Comparison of ENCODE assay signal across 24 cellular contexts in the genomic region with DNA sequence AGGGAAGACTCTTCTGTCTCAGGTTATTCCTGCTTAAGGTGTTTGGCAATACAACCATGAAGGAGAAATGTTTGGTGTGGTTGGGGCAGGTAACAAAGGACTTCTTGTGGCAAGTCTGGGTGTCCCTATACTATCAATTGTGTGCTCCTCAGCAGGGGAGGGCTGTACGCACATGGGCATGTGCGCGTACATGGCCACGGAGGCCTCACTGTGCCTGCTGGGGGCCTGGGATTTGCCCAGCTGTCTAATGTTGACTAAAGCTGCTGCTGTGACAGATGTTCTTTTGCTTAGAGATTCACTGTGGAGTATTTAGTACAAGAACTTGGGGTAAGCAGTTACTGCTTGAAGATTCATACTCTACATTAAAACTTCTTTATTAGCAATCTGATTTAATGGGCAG.
DNase-seq lines count a peak whose midpoint lies in the region; ATAC-seq, FAIRE-seq and TF ChIP-seq lines count a peak whose summit lies in the region.
"Had no signal": no experiment of that assay in that cellular context is flagged by ENCODE, and none has a peak within 500 bp of the region (broad histone marks: within the 10 kb centered on the region; RNA-seq: fewer than 3 reads in every experiment).

No MANE protein-coding gene starts in this region.

- no peak overlapping the region for H3K27ac ChIP-seq in HepG2 (ENCODE audit: extremely low read length, insufficient read depth, low read length)
- no peak overlapping the region for H3K27ac ChIP-seq in GM23338 (ENCODE audit: low read depth)

- H3K4me3 ChIP-seq in HepG2 (replicated peaks in 1 of 3; ENCODE audit: insufficient read depth in 1 of 3, low read depth in 2 of 3, low read length in 3 of 3) (no peak overlapping the region), GM23338 (no peak overlapping the region)
- H3K4me3 ChIP-seq: GM12878, lung had no signal

- H3K27ac Mint-ChIP-seq in neural crest cell (ENCODE audit: unreplicated experiment) (peak overlapping the region; percentile 43), GM23338 (no peak overlapping the region; the same call in 1 of the 2 replicates)
- H3K27ac Mint-ChIP-seq: activated CD8-positive, alpha-beta T cell treated with anti-CD3 and anti-CD28 coated beads, Interleukin-2, amount 10 ng/mL, durations not matched to agents 7 days and 5 days; activated naive CD8-positive, alpha-beta T cell treated with anti-CD3 and anti-CD28 coated beads, Interleukin-2, amount 50 U/mL, for 24 hours; activated T-cell treated with anti-CD3 and anti-CD28 coated beads, Interleukin-2, amount 50 U/mL, for 24 hours; type B pancreatic cell had no signal

- H3F3A ChIP-seq in GM23338 (replicated peaks; ENCODE audit: low read depth): no peaks in the 10 kb centered on the region

- CTCF ChIA-PET in HepG2 (lab: Yijun Ruan, JAX; ENCODE audit: low intra/inter-chr PET ratio, low total read pairs): no interaction called here

- TF ChIP-seq CTCF in neural crest cell (conservative IDR thresholded peaks at IDR 0.05) (no peak), HepG2 (CRISPR knock-in tag; IDR thresholded peaks at IDR 0.05) (no peak), GM23338 (conservative IDR thresholded peaks at IDR 0.05; ENCODE audit: low read depth in 2 of 2) (no peak)

- 37% methylated on average over 4 of the region's 4 CpGs for WGBS in HepG2 (ENCODE audit: low lambda C conversion rate)

- H3K9me2 ChIP-seq in GM23338 (ENCODE audit: insufficient read depth): 0 out of 2 replicates have a peak, but pooled peaks cover 4% of the 10 kb centered on the region

- no peak overlapping the region for H3K4me3 Mint-ChIP-seq in neural crest cell
- no peak overlapping the region for H3K4me3 Mint-ChIP-seq in GM23338
- H3K4me3 Mint-ChIP-seq: activated CD8-positive, alpha-beta T cell treated with anti-CD3 and anti-CD28 coated beads, Interleukin-2, amount 10 ng/mL, durations not matched to agents 7 days and 5 days; activated naive CD8-positive, alpha-beta T cell treated with anti-CD3 and anti-CD28 coated beads, Interleukin-2, amount 50 U/mL, for 24 hours; activated T-cell treated with anti-CD3 and anti-CD28 coated beads, Interleukin-2, amount 50 U/mL, for 24 hours; type B pancreatic cell had no signal

- DNase-seq in NCI-H2171 treated with DMSO at 0.1 percent for 48 hours (lab: John Stamatoyannopoulos, UW): peak; percentile 63
- DNase-seq in NCI-H2171 (lab: John Stamatoyannopoulos, UW): no peak
- peak; percentile 48 for DNase-seq in DMS53 treated with DMSO at 0.1 percent for 48 hours (lab: John Stamatoyannopoulos, UW; ENCODE audit: unreplicated experiment)
- DNase-seq in NCI-H82 (lab: John Stamatoyannopoulos, UW): peak; percentile 86
- no peak for DNase-seq in neural crest cell (ENCODE audit: low read depth, low spot score)
- no peak for DNase-seq in HepG2 (ENCODE audit: low spot score)
- no peak for DNase-seq in GM23338 (ENCODE audit: low spot score)
- DNase-seq: activated CD8-positive, alpha-beta T cell treated with anti-CD3 and anti-CD28 coated beads, Interleukin-2, amount 10 ng/mL, durations not matched to agents 7 days and 5 days; activated gamma-delta T cell treated with Interleukin-2 at 50 U/mL for 16 hours; activated naive CD8-positive, alpha-beta T cell treated with anti-CD3 and anti-CD28 coated beads, Interleukin-2, amount 50 U/mL, for 24 hours; activated T-cell treated with anti-CD3 and anti-CD28 coated beads, Interleukin-2, amount 50 U/mL, for 24 hours; cerebellar nuclear complex; Karpas-422; NCI-H187 treated with DMSO at 0.1 percent for 48 hours; NCI-H526 treated with DMSO at 0.1 percent for 48 hours; small intestine; stimulated activated CD4-positive, alpha-beta T cell treated with anti-CD3 and anti-CD28 coated beads, Interleukin-2, amount 100 ng/mL, for 24 hours had no signal

- H2AFZ ChIP-seq in HepG2 (ENCODE audit: low read length) (no peak overlapping the region), GM23338 (no peak overlapping the region)

- H3K9me3 Mint-ChIP-seq in neural crest cell (no peaks in the 10 kb centered on the region), GM23338 (peaks cover 5% of the 10 kb centered on the region; the same call in 1 of the 3 replicates)
- H3K9me3 Mint-ChIP-seq: type B pancreatic cell had no signal

- H4K20me1 ChIP-seq in HepG2 (ENCODE audit: insufficient read depth, low read length) (no peaks in the 10 kb centered on the region), GM23338 (replicated peaks; ENCODE audit: insufficient read depth) (no peaks in the 10 kb centered on the region)

- H3K27me3 ChIP-seq in HepG2 (ENCODE audit: control insufficient read depth in 1 of 2, insufficient read depth in 2 of 2, low read length in 2 of 2) (peaks cover 0 to 23% of the 10 kb centered on the region in 2 experiments; a peak in 2 of 5 replicates), GM23338 (ENCODE audit: insufficient read depth) (no peaks in the 10 kb centered on the region)

- no peaks in the 10 kb centered on the region for H3K36me3 Mint-ChIP-seq in neural crest cell (ENCODE audit: low read depth)
- H3K36me3 Mint-ChIP-seq in GM23338 (ENCODE audit: low read depth): no peaks in the 10 kb centered on the region
- H3K36me3 Mint-ChIP-seq: type B pancreatic cell had no signal

- H3K9me3 ChIP-seq in HepG2 (ENCODE audit: low read length): no peaks in the 10 kb centered on the region

- TF ChIP-seq POLR2A in HepG2 (IDR thresholded peaks at IDR 0.05; ENCODE audit: insufficient read depth in 1 of 2, low read depth in 2 of 2, low read length in 2 of 2): no peak

- TF ChIP-seq EP300 in HepG2 (IDR thresholded peaks at IDR 0.05; ENCODE audit: low read depth in 2 of 2, low read length in 2 of 2) (no peak), HepG2 (CRISPR knock-in tag; IDR thresholded peaks at IDR 0.05; ENCODE audit: borderline replicate concordance) (no peak)

- no peaks in the 10 kb centered on the region for H3K79me2 ChIP-seq in HepG2 (ENCODE audit: insufficient read depth, low read length)
- H3K79me2 ChIP-seq in GM23338 (replicated peaks; ENCODE audit: insufficient read depth): no peaks in the 10 kb centered on the region

- peaks cover 12% of the 10 kb centered on the region; the same call in 1 of the 2 replicates for H3K4me1 ChIP-seq in HepG2 (ENCODE audit: insufficient read depth, low read length)
- H3K4me1 ChIP-seq in GM23338 (ENCODE audit: insufficient read depth): no peaks in the 10 kb centered on the region

- intact Hi-C loops in HepG2 (cut with micrococcal nuclease; ENCODE audit: unreplicated experiment): no loop called here

- POLR2A ChIA-PET in HepG2 (lab: Yijun Ruan, JAX): no interaction called here

- H3K27me3 Mint-ChIP-seq in neural crest cell (ENCODE audit: low read depth) (no peaks in the 10 kb centered on the region), GM23338 (ENCODE audit: insufficient read depth, low read depth, poor library complexity) (no peaks in the 10 kb centered on the region)
- H3K27me3 Mint-ChIP-seq: activated naive CD8-positive, alpha-beta T cell treated with anti-CD3 and anti-CD28 coated beads, Interleukin-2, amount 50 U/mL, for 24 hours; activated T-cell treated with anti-CD3 and anti-CD28 coated beads, Interleukin-2, amount 50 U/mL, for 24 hours; type B pancreatic cell had no signal

- in situ Hi-C loops in HepG2 (cut with HindIII; ENCODE audit: extremely low pct_ligation_motif_present, low pct_unique_long_range_greater_than_20kb): no loop called here

- ATAC-seq in HepG2: no peak
- ATAC-seq in GM23338: no peak
- ATAC-seq in GM18867 (IDR thresholded peaks at IDR 0.05; ENCODE audit: unreplicated experiment): no peak
- ATAC-seq: activated CD8-positive, alpha-beta T cell treated with anti-CD3 and anti-CD28 coated beads, Interleukin-2, amount 10 ng/mL, durations not matched to agents 7 days and 5 days; activated naive CD8-positive, alpha-beta T cell treated with anti-CD3 and anti-CD28 coated beads, Interleukin-2, amount 50 U/mL, for 24 hours; GM12878; HCT116 had no signal

- BruUV-seq in HepG2 (replicated peaks; lab: Mats Ljungman, UMichigan): no TSS peak

- H3K4me1 Mint-ChIP-seq in neural crest cell (peaks cover 10% of the 10 kb centered on the region), GM23338 (peaks cover 5% of the 10 kb centered on the region; the same call in 1 of the 3 replicates)

- H3K9ac ChIP-seq in HepG2 (ENCODE audit: insufficient read depth, low read depth, low read length): no peak overlapping the region

- no peak for TF ChIP-seq RAD21 in HepG2 (CRISPR knock-in tag; IDR thresholded peaks at IDR 0.05)

- FAIRE-seq in HepG2 (lab: Jason Lieb, UNC): no peak
- FAIRE-seq: endothelial cell of umbilical vein, GM19239, small intestine had no signal

- H3K4me2 ChIP-seq in HepG2 (ENCODE audit: low read depth, low read length) (no peak overlapping the region), GM23338 (no peak overlapping the region)

- no peaks in the 10 kb centered on the region for H3K36me3 ChIP-seq in HepG2 (replicated peaks in 1 of 2; ENCODE audit: control insufficient read depth in 1 of 2, insufficient read depth in 2 of 2, low read length in 2 of 2)
- no peaks in the 10 kb centered on the region for H3K36me3 ChIP-seq in GM23338 (ENCODE audit: insufficient read depth)

TF ChIP-seq in HepG2, 621 proteins besides CTCF, POLR2A, EP300 and RAD21 (continues in another document):
- TF ChIP-seq, protein P1, sequence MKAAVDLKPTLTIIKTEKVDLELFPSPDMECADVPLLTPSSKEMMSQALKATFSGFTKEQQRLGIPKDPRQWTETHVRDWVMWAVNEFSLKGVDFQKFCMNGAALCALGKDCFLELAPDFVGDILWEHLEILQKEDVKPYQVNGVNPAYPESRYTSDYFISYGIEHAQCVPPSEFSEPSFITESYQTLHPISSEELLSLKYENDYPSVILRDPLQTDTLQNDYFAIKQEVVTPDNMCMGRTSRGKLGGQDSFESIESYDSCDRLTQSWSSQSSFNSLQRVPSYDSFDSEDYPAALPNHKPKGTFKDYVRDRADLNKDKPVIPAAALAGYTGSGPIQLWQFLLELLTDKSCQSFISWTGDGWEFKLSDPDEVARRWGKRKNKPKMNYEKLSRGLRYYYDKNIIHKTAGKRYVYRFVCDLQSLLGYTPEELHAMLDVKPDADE (CRISPR knock-in tag; IDR thresholded peaks at IDR 0.05): no peak
- TF ChIP-seq MYC (CRISPR knock-in tag; IDR thresholded peaks at IDR 0.05; ENCODE audit: borderline replicate concordance) (no peak), ZNF383 (CRISPR knock-in tag; IDR thresholded peaks at IDR 0.05; ENCODE audit: borderline replicate concordance) (no peak)

TF ChIP-seq in GM23338, 12 proteins besides CTCF, POLR2A, EP300 and RAD21 (continues in another document):
- TF ChIP-seq, protein P1 (IDR thresholded peaks at IDR 0.05): no peak
- no peak for TF ChIP-seq CREB1 (CRISPR knock-in tag; IDR thresholded peaks at IDR 0.05; ENCODE audit: low read depth)

Comparison
In these comparisons a context has a peak if more than half of its experiments do, and no peak if none do; other contexts are left out.
1. DNase-seq: peak in NCI-H2171 treated with DMSO at 0.1 percent for 48 hours (single experiment), DMS53 treated with DMSO at 0.1 percent for 48 hours (single experiment) and NCI-H82 (single experiment); none in NCI-H2171 (single experiment), neural crest cell (single experiment), HepG2 (single experiment) and GM23338 (single experiment).